Comparison of ENCODE assay signal across 12 cellular contexts in genomic region chr7:45001826-45002225, GRCh38. TPM values are rescaled to one million over a fixed set of nuclear protein-coding genes. Genes with fewer than 3 reads are reported as not detected.
DNase-seq lines count a peak whose midpoint lies in the region; ATAC-seq and TF ChIP-seq lines count a peak whose summit lies in the region.
"Had no signal": no experiment of that assay in that cellular context is flagged by ENCODE, and none has a peak within 500 bp of the region (broad histone marks: within the 10 kb centered on the region; RNA-seq: fewer than 3 reads in every experiment).

No MANE protein-coding gene starts in this region.

- H3K9me3 Mint-ChIP-seq in activated naive CD4-positive, alpha-beta T cell treated with anti-CD3 and anti-CD28 coated beads, Interleukin-2, amount 50 U/mL, for 72 hours, result no peaks in the 10 kb centered on the region
- H3K9me3 Mint-ChIP-seq in memory B cell (no peaks in the 10 kb centered on the region), type B pancreatic cell (no peaks in the 10 kb centered on the region)

- peak overlapping the region; percentile 89 for H3K27ac ChIP-seq in left ventricle myocardium inferior (replicated peaks)
- peak overlapping the region in 1 of 2 donors; percentile 93 for H3K27ac ChIP-seq in right atrium auricular region

- H3K36me3 Mint-ChIP-seq in activated naive CD4-positive, alpha-beta T cell treated with anti-CD3 and anti-CD28 coated beads, Interleukin-2, amount 50 U/mL, for 72 hours, result peaks cover 17 to 22% of the 10 kb centered on the region in 2 donors
- peaks cover 6% of the 10 kb centered on the region for H3K36me3 Mint-ChIP-seq in memory B cell
- H3K36me3 Mint-ChIP-seq in type B pancreatic cell, result peaks cover 3% of the 10 kb centered on the region

- H3K27me3 ChIP-seq in left ventricle myocardium inferior (ENCODE audit: low read depth) (no peaks in the 10 kb centered on the region), right atrium auricular region (no peaks in the 10 kb centered on the region)

- H3K4me1 ChIP-seq in left ventricle myocardium inferior, result peaks cover 44% of the 10 kb centered on the region
- peaks cover 0 to 35% of the 10 kb centered on the region in 2 donors for H3K4me1 ChIP-seq in right atrium auricular region

- no peak for ATAC-seq in activated naive CD4-positive, alpha-beta T cell treated with anti-CD3 and anti-CD28 coated beads, Interleukin-2, amount 50 U/mL, for 72 hours
- ATAC-seq in memory B cell (ENCODE audit: low read depth) (no peak), GM21526 (IDR thresholded peaks at IDR 0.05; ENCODE audit: low FRiP score, unreplicated experiment) (no peak)

- H3K27ac Mint-ChIP-seq in activated naive CD4-positive, alpha-beta T cell treated with anti-CD3 and anti-CD28 coated beads, Interleukin-2, amount 50 U/mL, for 72 hours, result peak overlapping the region; percentile 92 to 98
- H3K27ac Mint-ChIP-seq in memory B cell (peak overlapping the region; percentile 80), type B pancreatic cell (no peak overlapping the region)

- intact Hi-C loops in left ventricle myocardium inferior (cut with micrococcal nuclease), result no loop called here

- no peaks in the 10 kb centered on the region for H3K36me3 ChIP-seq in left ventricle myocardium inferior
- no peaks in the 10 kb centered on the region for H3K36me3 ChIP-seq in right atrium auricular region

- no peak for DNase-seq in left ventricle myocardium inferior
- no peak for DNase-seq in right atrium auricular region (ENCODE audit: low spot score)
- DNase-seq in activated naive CD4-positive, alpha-beta T cell treated with anti-CD3 and anti-CD28 coated beads, Interleukin-2, amount 50 U/mL, for 72 hours (ENCODE audit: low spot score in 2 of 2), result no peak
- DNase-seq in memory B cell (ENCODE audit: low spot score in 2 of 2), result no peak
- no peak for DNase-seq in type B pancreatic cell (ENCODE audit: extremely low spot score, unreplicated experiment)
- DNase-seq in GOT3 (lab: John Stamatoyannopoulos, UW), result no peak
- no peak for DNase-seq in ecto neural progenitor cell (ENCODE audit: low spot score)
- DNase-seq: NCI-H1092 treated with DMSO at 0.1 percent for 48 hours, occipital lobe, SHP77 treated with DMSO at 0.1 percent for 48 hours had no signal

- TF ChIP-seq CTCF in left ventricle myocardium inferior (IDR thresholded peaks at IDR 0.05; ENCODE audit: borderline replicate concordance) (no peak), right atrium auricular region (IDR thresholded peaks at IDR 0.05) (no peak), type B pancreatic cell (conservative IDR thresholded peaks at IDR 0.05) (no peak)

- no peak overlapping the region for H3K4me3 Mint-ChIP-seq in memory B cell
- peak overlapping the region; percentile 89 for H3K4me3 Mint-ChIP-seq in type B pancreatic cell

- H3K9me3 ChIP-seq in left ventricle myocardium inferior (replicated peaks), result no peaks in the 10 kb centered on the region
- H3K9me3 ChIP-seq in right atrium auricular region, result no peaks in the 10 kb centered on the region

- no peak overlapping the region for H3K4me3 ChIP-seq in left ventricle myocardium inferior
- H3K4me3 ChIP-seq in right atrium auricular region, result no peak overlapping the region

- H3K27me3 Mint-ChIP-seq in memory B cell (no peaks in the 10 kb centered on the region), type B pancreatic cell (no peaks in the 10 kb centered on the region)

- H3K4me1 Mint-ChIP-seq in memory B cell (peaks cover 27% of the 10 kb centered on the region), type B pancreatic cell (ENCODE audit: unreplicated experiment) (peaks cover 14% of the 10 kb centered on the region)

RNA-seq across cellular contexts. Expression of gene CCM2, which starts 1.8 kb away (rescaled TPM):
- 24.5 TPM for total RNA-seq in left ventricle myocardium inferior
- 10 to 100 TPM; 26.5 to 34.0 TPM for total RNA-seq in right atrium auricular region
- total RNA-seq in activated naive CD4-positive, alpha-beta T cell treated with anti-CD3 and anti-CD28 coated beads, Interleukin-2, amount 50 U/mL, for 72 hours, result 100 to 1,000 TPM in 1 of 2 donors, 10 to 100 TPM in 1; 79.2 to 130 TPM
- total RNA-seq in type B pancreatic cell (ENCODE audit: low replicate concordance), result 29.8 and 33.8 TPM in 2 replicates

RNA-seq across cellular contexts. Expression of gene MYO1G, which starts 23.0 kb away (rescaled TPM):
- total RNA-seq in left ventricle myocardium inferior (0.77 TPM), right atrium auricular region (1 to 10 TPM in 1 of 2 donors, under 1 TPM in 1; 0.78 to 2.2 TPM), type B pancreatic cell (ENCODE audit: low replicate concordance) (0.52 and 0.53 TPM in 2 replicates)
- total RNA-seq in activated naive CD4-positive, alpha-beta T cell treated with anti-CD3 and anti-CD28 coated beads, Interleukin-2, amount 50 U/mL, for 72 hours, result 100 to 1,000 TPM; 361 to 532 TPM
- total RNA-seq: glomerular endothelial cell had no signal

Comparison
In these comparisons a context has a peak if more than half of its experiments do, and no peak if none do; other contexts are left out.
1. RNA of gene MYO1G, which starts 23.0 kb away (total RNA-seq): 361 to 532 TPM in activated naive CD4-positive, alpha-beta T cell treated with anti-CD3 and anti-CD28 coated beads, Interleukin-2, amount 50 U/mL, for 72 hours; 0.78 to 2.2 TPM in right atrium auricular region, 0.77 TPM in left ventricle myocardium inferior (single experiment) and 0.52 to 0.53 TPM in type B pancreatic cell; every median in the first group is over 100 times any median in the second.